Comparison of ENCODE assay signal across 23 cellular contexts in genomic region chr11:95495722-95496121, GRCh38.
DNase-seq lines count a peak whose midpoint lies in the region; FAIRE-seq and TF ChIP-seq lines count a peak whose summit lies in the region.
"Had no signal": no experiment of that assay in that cellular context is flagged by ENCODE, and none has a peak within 500 bp of the region (broad histone marks: within the 10 kb centered on the region; RNA-seq: fewer than 3 reads in every experiment).

No MANE protein-coding gene starts in this region.

- H3K27ac ChIP-seq in astrocyte (ENCODE audit: low read depth, low read length) (no peak overlapping the region), mesodermal cell (ENCODE audit: low read depth, low read length, severe bottlenecking) (peak overlapping the region; percentile 17), smooth muscle cell (ENCODE audit: low read depth) (peak overlapping the region; percentile 29)
- H3K27ac ChIP-seq: C4-2B, KMS-11 had no signal

- POLR2A ChIA-PET in activated CD4-positive, alpha-beta memory T cell treated with anti-CD3 and anti-CD28 coated beads for 36 hours (lab: Charles Lee): no interaction called here

- TF ChIP-seq CTCF in astrocyte (IDR thresholded peaks at IDR 0.05; ENCODE audit: insufficient read depth, low read depth, low read length) (no peak), smooth muscle cell (IDR thresholded peaks at IDR 0.05; ENCODE audit: borderline replicate concordance, insufficient read depth, poor library complexity, severe bottlenecking) (no peak)

- H3K79me2 ChIP-seq in astrocyte (ENCODE audit: insufficient read depth, low read length) (no peaks in the 10 kb centered on the region), smooth muscle cell (ENCODE audit: low read depth) (no peaks in the 10 kb centered on the region)

- CTCF ChIA-PET in activated CD4-positive, alpha-beta memory T cell treated with anti-CD3 and anti-CD28 coated beads for 36 hours (lab: Charles Lee): no interaction called here

- no peak overlapping the region for H3K9ac ChIP-seq in astrocyte (ENCODE audit: low read length)
- H3K9ac ChIP-seq in smooth muscle cell (ENCODE audit: low read depth): no peak overlapping the region
- H3K9ac ChIP-seq: KMS-11 had no signal

- H3K36me3 ChIP-seq in astrocyte (ENCODE audit: insufficient read depth, low read length) (no peaks in the 10 kb centered on the region), mesodermal cell (ENCODE audit: control insufficient read depth, insufficient read depth, low read length) (no peaks in the 10 kb centered on the region), smooth muscle cell (ENCODE audit: low read depth) (no peaks in the 10 kb centered on the region)
- H3K36me3 ChIP-seq: HAP-1 had no signal

- in situ Hi-C loops in SK-MEL-5 (cut with HindIII; ENCODE audit: low pct_unique_long_range_greater_than_20kb, low sequenced_read_pairs): no loop called here

- H3K4me2 ChIP-seq in astrocyte (ENCODE audit: low read length): no peak overlapping the region
- peak overlapping the region; percentile 37 for H3K4me2 ChIP-seq in smooth muscle cell
- H3K4me2 ChIP-seq: GM23338, KMS-11 had no signal

- FAIRE-seq in astrocyte (lab: Jason Lieb, UNC): no peak
- FAIRE-seq: GM12892 had no signal

- WGBS in mesodermal cell (ENCODE audit: insufficient coverage in 2 of 2), 2 experiments: 60% methylated on average over 1 of the region's 3 CpGs; no CpG with 5 or more reads in 1 of the 2 experiments
- WGBS in smooth muscle cell (ENCODE audit: low lambda C conversion rate): 74% methylated on average over 3 of the region's 3 CpGs

- no peaks in the 10 kb centered on the region for H3K36me3 Mint-ChIP-seq in astrocyte (ENCODE audit: low read depth, unreplicated experiment)
- peaks cover under 1% of the 10 kb centered on the region for H3K36me3 Mint-ChIP-seq in activated CD4-positive, alpha-beta memory T cell treated with anti-CD3 and anti-CD28 coated beads for 36 hours
- H3K36me3 Mint-ChIP-seq: CD8-positive, alpha-beta T cell; IgD-negative memory B cell had no signal

- no peaks in the 10 kb centered on the region for H3K9me3 Mint-ChIP-seq in astrocyte (ENCODE audit: unreplicated experiment)
- peaks cover 10% of the 10 kb centered on the region for H3K9me3 Mint-ChIP-seq in activated CD4-positive, alpha-beta memory T cell treated with anti-CD3 and anti-CD28 coated beads for 36 hours

- H3F3A ChIP-seq in smooth muscle cell (ENCODE audit: low read depth): peaks cover 15% of the 10 kb centered on the region

- H3K4me1 ChIP-seq in astrocyte (ENCODE audit: insufficient read depth, low read length): peaks cover 11% of the 10 kb centered on the region
- H3K4me1 ChIP-seq in mesodermal cell (ENCODE audit: control insufficient read depth, insufficient read depth, low read length, poor library complexity, severe bottlenecking): peaks cover 43% of the 10 kb centered on the region
- peaks cover 28% of the 10 kb centered on the region for H3K4me1 ChIP-seq in smooth muscle cell (ENCODE audit: low read depth)
- H3K4me1 ChIP-seq: HAP-1 had no signal

- H3K4me3 Mint-ChIP-seq in astrocyte (ENCODE audit: unreplicated experiment): no peak overlapping the region
- no peak overlapping the region for H3K4me3 Mint-ChIP-seq in activated CD4-positive, alpha-beta memory T cell treated with anti-CD3 and anti-CD28 coated beads for 36 hours
- H3K4me3 Mint-ChIP-seq: B cell; CD8-positive, alpha-beta T cell; GM23338; HFFc6; IgD-negative memory B cell had no signal

- no peaks in the 10 kb centered on the region for H3K9me3 ChIP-seq in astrocyte (ENCODE audit: insufficient read depth, low read depth, low read length)
- peaks cover under 1% of the 10 kb centered on the region for H3K9me3 ChIP-seq in mesodermal cell (ENCODE audit: control insufficient read depth, low read length)
- H3K9me3 ChIP-seq in smooth muscle cell (replicated peaks; ENCODE audit: low read depth): no peaks in the 10 kb centered on the region
- H3K9me3 ChIP-seq: HAP-1 had no signal

- H4K20me1 ChIP-seq in astrocyte (ENCODE audit: insufficient read depth, low read length): no peaks in the 10 kb centered on the region
- H4K20me1 ChIP-seq in smooth muscle cell (ENCODE audit: low read depth): no peaks in the 10 kb centered on the region

- H3K4me1 Mint-ChIP-seq in astrocyte (ENCODE audit: low read depth, unreplicated experiment): peaks cover 25% of the 10 kb centered on the region
- H3K4me1 Mint-ChIP-seq in activated CD4-positive, alpha-beta memory T cell treated with anti-CD3 and anti-CD28 coated beads for 36 hours (ENCODE audit: low read depth): no peaks in the 10 kb centered on the region
- H3K4me1 Mint-ChIP-seq: B cell had no signal

- peak overlapping the region; percentile 66 for H3K27ac Mint-ChIP-seq in astrocyte (ENCODE audit: unreplicated experiment)
- H3K27ac Mint-ChIP-seq in activated CD4-positive, alpha-beta memory T cell treated with anti-CD3 and anti-CD28 coated beads for 36 hours: no peak overlapping the region
- H3K27ac Mint-ChIP-seq: B cell; CD8-positive, alpha-beta T cell; GM23338; HFFc6; IgD-negative memory B cell had no signal

- intact Hi-C loops in activated CD4-positive, alpha-beta memory T cell treated with anti-CD3 and anti-CD28 coated beads for 36 hours (cut with micrococcal nuclease): no loop called here

- H2AFZ ChIP-seq in astrocyte (ENCODE audit: low read depth, low read length) (no peak overlapping the region), smooth muscle cell (ENCODE audit: low read depth) (peak overlapping the region; percentile 69)
- H2AFZ ChIP-seq: GM23338 had no signal

- H3K27me3 Mint-ChIP-seq in astrocyte (ENCODE audit: low read depth, unreplicated experiment): no peaks in the 10 kb centered on the region
- H3K27me3 Mint-ChIP-seq in activated CD4-positive, alpha-beta memory T cell treated with anti-CD3 and anti-CD28 coated beads for 36 hours: no peaks in the 10 kb centered on the region
- H3K27me3 Mint-ChIP-seq: B cell, IgD-negative memory B cell had no signal

- no peak overlapping the region for H3K4me3 ChIP-seq in astrocyte (ENCODE audit: insufficient read depth, low read depth, low read length)
- H3K4me3 ChIP-seq in mesodermal cell (ENCODE audit: extremely low read depth, insufficient read depth, low read length, poor library complexity, severe bottlenecking): no peak overlapping the region
- H3K4me3 ChIP-seq in smooth muscle cell: no peak overlapping the region
- H3K4me3 ChIP-seq: GM23338, HAP-1 had no signal

- H3K27me3 ChIP-seq in astrocyte (ENCODE audit: insufficient read depth, low read length) (no peaks in the 10 kb centered on the region), smooth muscle cell (ENCODE audit: low read depth) (no peaks in the 10 kb centered on the region)

- peak; percentile 19 for DNase-seq in SK-MEL-5 (ENCODE audit: low read depth, low spot score)
- no peak for DNase-seq in astrocyte (ENCODE audit: low read depth)
- no peak for DNase-seq in smooth muscle cell (lab: John Stamatoyannopoulos, UW; ENCODE audit: unreplicated experiment)
- no peak for DNase-seq in activated CD4-positive, alpha-beta memory T cell treated with anti-CD3 and anti-CD28 coated beads for 36 hours
- no peak for DNase-seq in AG20443 (ENCODE audit: low spot score)
- no peak for DNase-seq in GM19238 (ENCODE audit: insufficient read length, low spot score)
- DNase-seq: CD8-positive, alpha-beta T cell; DMS79 treated with DMSO at 0.1 percent for 48 hours; HFFc6; MM.1S; NCI-H2029; NCI-H446; NCI-H524 treated with DMSO at 0.1 percent for 48 hours; NCI-H774; PC-3 had no signal
